In the genomic region with DNA sequence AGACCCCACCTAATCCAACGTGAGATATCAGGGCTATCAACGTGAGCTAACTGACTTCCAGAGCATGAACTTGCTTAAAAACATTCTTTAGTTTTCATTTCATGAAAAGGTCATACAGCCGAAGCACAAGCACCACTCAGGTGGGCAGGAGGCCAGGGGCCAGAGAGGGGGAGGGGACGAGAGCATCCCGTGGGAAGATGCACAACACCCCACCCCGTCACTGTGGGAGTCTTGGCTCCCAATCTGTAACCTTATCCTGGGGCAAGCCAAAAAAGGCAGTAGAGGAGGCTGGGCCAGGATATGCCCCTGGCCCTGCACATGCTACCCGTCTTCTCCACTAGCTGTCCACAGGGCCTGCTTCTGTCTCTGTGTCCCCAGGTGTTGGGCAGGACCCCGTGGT, we compare ENCODE assay signal across 24 cellular contexts. TPM values are rescaled to one million over a fixed set of nuclear protein-coding genes. Genes with fewer than 3 reads are reported as not detected.
DNase-seq lines count a peak whose midpoint lies in the region; ATAC-seq and TF ChIP-seq lines count a peak whose summit lies in the region.
"Had no signal": no experiment of that assay in that cellular context is flagged by ENCODE, and none has a peak within 500 bp of the region (broad histone marks: within the 10 kb centered on the region; RNA-seq: fewer than 3 reads in every experiment).

No MANE protein-coding gene starts in this region.

- intact Hi-C loops in Right ventricle myocardium superior (cut with DNase I) = no loop called here
- intact Hi-C loops in cardiac septum (cut with DNase I) = no loop called here
- intact Hi-C loops in natural killer cell (cut with micrococcal nuclease) = no loop called here
- intact Hi-C loops in uterus (cut with DNase I; ENCODE audit: low total_unique reads) = no loop called here

- H3K27ac Mint-ChIP-seq in endothelial cell (ENCODE audit: unreplicated experiment) (no peak overlapping the region), natural killer cell (peak overlapping the region; percentile 74 to 87)
- H3K27ac Mint-ChIP-seq: activated CD8-positive, alpha-beta memory T cell treated with anti-CD3 and anti-CD28 coated beads, Interleukin-2, amount 10 ng/mL, durations not matched to agents 7 days and 5 days; activated naive CD8-positive, alpha-beta T cell treated with anti-CD3 and anti-CD28 coated beads for 36 hours; activated T-helper 17 cell treated with anti-CD3 and anti-CD28 coated beads, Interleukin-2, amount 50 U/mL, for 72 hours had no signal

- TF ChIP-seq POLR2A in uterus (IDR thresholded peaks at IDR 0.05) = no peak

- no peak overlapping the region for H3K4me3 ChIP-seq in uterus
- H3K4me3 ChIP-seq: A549, lung had no signal

- no peaks in the 10 kb centered on the region for H3K36me3 ChIP-seq in uterus

- H3K27me3 ChIP-seq in uterus = no peaks in the 10 kb centered on the region

- H3K4me3 Mint-ChIP-seq in endothelial cell (ENCODE audit: unreplicated experiment) (peak overlapping the region; percentile 51), natural killer cell (peak overlapping the region; percentile 31)
- H3K4me3 Mint-ChIP-seq: activated CD8-positive, alpha-beta memory T cell treated with anti-CD3 and anti-CD28 coated beads, Interleukin-2, amount 10 ng/mL, durations not matched to agents 7 days and 5 days; activated naive CD8-positive, alpha-beta T cell treated with anti-CD3 and anti-CD28 coated beads for 36 hours; activated T-helper 17 cell treated with anti-CD3 and anti-CD28 coated beads, Interleukin-2, amount 50 U/mL, for 72 hours had no signal

- H3K4me1 Mint-ChIP-seq in endothelial cell (ENCODE audit: unreplicated experiment) (peaks cover 77% of the 10 kb centered on the region), natural killer cell (peaks cover 97 to 100% of the 10 kb centered on the region in 2 donors)

- H3K36me3 Mint-ChIP-seq in endothelial cell (ENCODE audit: low read depth, unreplicated experiment) (peaks cover 14% of the 10 kb centered on the region), natural killer cell (no peaks in the 10 kb centered on the region)

- DNase-seq in Right ventricle myocardium superior (no peak), cardiac septum (ENCODE audit: low spot score) (no peak), endothelial cell (ENCODE audit: low spot score) (no peak), natural killer cell (no peak), uterus (peak; percentile 53 to 59), NCI-H510A (lab: John Stamatoyannopoulos, UW) (no peak)
- DNase-seq: activated CD4-positive, alpha-beta T cell treated with anti-CD3 and anti-CD28 coated beads for 4 hours; activated CD8-positive, alpha-beta memory T cell treated with anti-CD3 and anti-CD28 coated beads, Interleukin-2, amount 10 ng/mL, durations not matched to agents 7 days and 5 days; activated naive CD8-positive, alpha-beta T cell treated with anti-CD3 and anti-CD28 coated beads for 36 hours; Calu3; effector CD4-positive, alpha-beta T cell; EL; foreskin melanocyte; hypothalamus; islet precursor cell; Kasumi-1; NCI-H187 treated with DMSO at 0.1 percent for 48 hours; NCI-H774; SIG-M5 had no signal

- H3K9me3 Mint-ChIP-seq in endothelial cell (ENCODE audit: unreplicated experiment) (no peaks in the 10 kb centered on the region), natural killer cell (no peaks in the 10 kb centered on the region)
- H3K9me3 Mint-ChIP-seq: activated naive CD8-positive, alpha-beta T cell treated with anti-CD3 and anti-CD28 coated beads for 36 hours; activated T-helper 17 cell treated with anti-CD3 and anti-CD28 coated beads, Interleukin-2, amount 50 U/mL, for 72 hours had no signal

- TF ChIP-seq CTCF in endothelial cell (IDR thresholded peaks at IDR 0.05; ENCODE audit: unreplicated experiment) = no peak
- TF ChIP-seq CTCF in natural killer cell (IDR thresholded peaks at IDR 0.05) = no peak
- no peak for TF ChIP-seq CTCF in uterus (IDR thresholded peaks at IDR 0.05)

- H3K27me3 Mint-ChIP-seq in endothelial cell (ENCODE audit: unreplicated experiment) = peaks cover 21% of the 10 kb centered on the region
- H3K27me3 Mint-ChIP-seq in natural killer cell (ENCODE audit: low read depth in 2 of 2) = no peaks in the 10 kb centered on the region
- H3K27me3 Mint-ChIP-seq: activated CD8-positive, alpha-beta memory T cell treated with anti-CD3 and anti-CD28 coated beads, Interleukin-2, amount 10 ng/mL, durations not matched to agents 7 days and 5 days; activated naive CD8-positive, alpha-beta T cell treated with anti-CD3 and anti-CD28 coated beads for 36 hours; activated T-helper 17 cell treated with anti-CD3 and anti-CD28 coated beads, Interleukin-2, amount 50 U/mL, for 72 hours had no signal

- H3K27ac ChIP-seq in uterus = no peak overlapping the region
- H3K27ac ChIP-seq: A549 had no signal

- ATAC-seq in Right ventricle myocardium superior (ENCODE audit: poor library complexity) (peak; percentile 14), natural killer cell (no peak), HG03139 (IDR thresholded peaks at IDR 0.05; ENCODE audit: unreplicated experiment) (no peak), HG02642 (IDR thresholded peaks at IDR 0.05; ENCODE audit: poor library complexity, unreplicated experiment) (no peak)
- ATAC-seq: activated CD8-positive, alpha-beta memory T cell treated with anti-CD3 and anti-CD28 coated beads, Interleukin-2, amount 10 ng/mL, durations not matched to agents 7 days and 5 days; activated T-helper 17 cell treated with anti-CD3 and anti-CD28 coated beads, Interleukin-2, amount 50 U/mL, for 72 hours had no signal

- H3K4me1 ChIP-seq in uterus = peaks cover 8 to 12% of the 10 kb centered on the region in 2 donors
- H3K4me1 ChIP-seq: A549 had no signal

- no peaks in the 10 kb centered on the region for H3K9me3 ChIP-seq in uterus
- H3K9me3 ChIP-seq: A549 had no signal

RNA-seq across cellular contexts. Expression of gene SSBP3, which starts 31.4 kb away (rescaled TPM):
- total RNA-seq in Right ventricle myocardium superior (49.1 TPM), cardiac septum (45.4 TPM), endothelial cell (ENCODE audit: unreplicated experiment) (142 TPM), natural killer cell (100 to 1,000 TPM; 162 to 224 (median 164) TPM), uterus (100 to 1,000 TPM in 1 of 4 donors, 10 to 100 TPM in 3; 19.7 to 125 (median 31.4) TPM)

Comparison
In these comparisons a context has a peak if more than half of its experiments do, and no peak if none do; other contexts are left out.
1. DNase-seq: peak in uterus (2 of 2); none in Right ventricle myocardium superior (single experiment), cardiac septum (single experiment), endothelial cell (single experiment), natural killer cell (single experiment) and NCI-H510A (single experiment).